Comparison of ENCODE assay signal across 26 cellular contexts in the genomic region with DNA sequence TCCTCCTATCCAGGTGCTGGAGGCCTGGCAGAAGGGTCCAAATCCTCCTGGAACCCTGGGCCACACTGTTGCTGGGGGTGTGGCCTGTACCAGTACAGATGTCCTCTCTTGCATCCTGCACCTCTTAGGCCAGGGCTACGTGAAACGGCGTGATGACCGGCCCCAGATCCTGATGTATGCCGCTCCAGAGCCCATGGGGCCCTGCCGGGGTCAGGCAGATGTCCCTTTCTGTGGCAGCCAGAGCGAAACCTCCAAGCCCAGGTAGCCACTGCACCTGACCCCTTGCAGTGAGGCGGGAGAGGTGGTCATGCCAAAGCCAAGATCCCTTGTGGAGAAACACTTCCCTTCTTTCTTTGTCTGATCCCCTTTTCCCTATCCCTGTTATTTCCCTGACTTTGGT. TPM values are rescaled to one million over a fixed set of nuclear protein-coding genes. Genes with fewer than 3 reads are reported as not detected.
"Had no signal": no experiment of that assay in that cellular context is flagged by ENCODE, and none has a peak within 500 bp of the region (broad histone marks: within the 10 kb centered on the region; RNA-seq: fewer than 3 reads in every experiment).

No MANE protein-coding gene starts in this region.

- H3K27ac Mint-ChIP-seq: effector memory CD8-positive, alpha-beta T cell; nephron; stimulated activated memory B cell treated with anti-CD40 and anti-IgM and Interleukin-4, amounts not matched to agents 10 μg/mL and 1 μg/mL and 100 μg/mL, for 72 hours; stimulated activated naive CD8-positive, alpha-beta T cell treated with anti-CD3 and anti-CD28 coated beads, Interleukin-15, Interleukin-2, amounts not matched to agents 100 ng/mL and 50 ng/mL, for 24 hours had no signal

- H3K9me3 Mint-ChIP-seq: effector memory CD8-positive, alpha-beta T cell; naive thymus-derived CD4-positive, alpha-beta T cell; nephron; stimulated activated memory B cell treated with anti-CD40 and anti-IgM and Interleukin-4, amounts not matched to agents 10 μg/mL and 1 μg/mL and 100 μg/mL, for 72 hours; stimulated activated naive CD8-positive, alpha-beta T cell treated with anti-CD3 and anti-CD28 coated beads, Interleukin-15, Interleukin-2, amounts not matched to agents 100 ng/mL and 50 ng/mL, for 24 hours had no signal

- H3K4me3 ChIP-seq: esophagus squamous epithelium, left lung, prostate gland, right atrium auricular region, transverse colon, upper lobe of right lung, uterus had no signal

- H3K36me3 ChIP-seq: prostate gland, uterus had no signal

- H3K27me3 Mint-ChIP-seq: effector memory CD8-positive, alpha-beta T cell; naive thymus-derived CD4-positive, alpha-beta T cell; stimulated activated memory B cell treated with anti-CD40 and anti-IgM and Interleukin-4, amounts not matched to agents 10 μg/mL and 1 μg/mL and 100 μg/mL, for 72 hours; stimulated activated naive CD8-positive, alpha-beta T cell treated with anti-CD3 and anti-CD28 coated beads, Interleukin-15, Interleukin-2, amounts not matched to agents 100 ng/mL and 50 ng/mL, for 24 hours had no signal

- ATAC-seq: effector memory CD8-positive, alpha-beta T cell; left cardiac atrium; left lung; naive thymus-derived CD4-positive, alpha-beta T cell; sciatic nerve; stimulated activated memory B cell treated with anti-CD40 and anti-IgM and Interleukin-4, amounts not matched to agents 10 μg/mL and 1 μg/mL and 100 μg/mL, for 72 hours had no signal

- H3K4me1 Mint-ChIP-seq: nephron had no signal

- H3K27me3 ChIP-seq: esophagus squamous epithelium, left lung, right atrium auricular region, transverse colon, upper lobe of right lung, uterus had no signal

- H3K4me3 Mint-ChIP-seq: effector memory CD8-positive, alpha-beta T cell; naive thymus-derived CD4-positive, alpha-beta T cell; nephron; stimulated activated memory B cell treated with anti-CD40 and anti-IgM and Interleukin-4, amounts not matched to agents 10 μg/mL and 1 μg/mL and 100 μg/mL, for 72 hours; stimulated activated naive CD8-positive, alpha-beta T cell treated with anti-CD3 and anti-CD28 coated beads, Interleukin-15, Interleukin-2, amounts not matched to agents 100 ng/mL and 50 ng/mL, for 24 hours had no signal

- DNase-seq: cortex of kidney; effector memory CD8-positive, alpha-beta T cell; erythroblast; esophagus squamous epithelium; head of caudate nucleus; kidney; left cardiac atrium; left lung; mammary epithelial cell; mesendoderm; midbrain; naive thymus-derived CD4-positive, alpha-beta T cell; nucleus accumbens; stimulated activated CD4-positive, alpha-beta T cell treated with anti-CD3 and anti-CD28 coated beads, Interleukin-2, amount 100 ng/mL, for 24 hours; stimulated activated CD4-positive, alpha-beta T cell treated with anti-CD3 and anti-CD28 coated beads, Interleukin-4, amount 100 ng/mL, for 24 hours; transverse colon; upper lobe of right lung; uterus had no signal

RNA-seq across cellular contexts. Expression of a gene that starts 28.2 kb away (rescaled TPM):
- total RNA-seq: dermis microvascular lymphatic vessel endothelial cell, skeletal muscle tissue had no signal
